In genomic region chr12:6552140-6552551, GRCh38 we compare ENCODE assay signal across 9 cellular contexts. TPM values are rescaled to one million over a fixed set of nuclear protein-coding genes. Genes with fewer than 3 reads are reported as not detected.
DNase-seq lines count a peak whose midpoint lies in the region; ATAC-seq and TF ChIP-seq lines count a peak whose summit lies in the region.
"Had no signal": no experiment of that assay in that cellular context is flagged by ENCODE, and none has a peak within 500 bp of the region (broad histone marks: within the 10 kb centered on the region; RNA-seq: fewer than 3 reads in every experiment).

No MANE protein-coding gene starts in this region.

- peak overlapping the region; percentile 3 for H3K27ac Mint-ChIP-seq in activated T-cell treated with anti-CD3 and anti-CD28 coated beads, Interleukin-2, amount 50 U/mL, for 72 hours

- H3K27ac ChIP-seq in colonic mucosa (peak overlapping the region; percentile 49), mesenchymal stem cell (ENCODE audit: low read length, poor library complexity, severe bottlenecking) (peak overlapping the region; percentile 74), uterus (peak overlapping the region; percentile 87 to 93)

- H3K79me1 ChIP-seq in mesenchymal stem cell (replicated peaks; ENCODE audit: low read length, poor library complexity, severe bottlenecking), result peaks cover 16% of the 10 kb centered on the region

- peaks cover 55% of the 10 kb centered on the region for H3K4me1 Mint-ChIP-seq in activated T-cell treated with anti-CD3 and anti-CD28 coated beads, Interleukin-2, amount 50 U/mL, for 72 hours (ENCODE audit: low read depth)

- TF ChIP-seq POLR2A in uterus (IDR thresholded peaks at IDR 0.05), result no peak

- peak overlapping the region in 1 of 2 experiments; percentile 56 for H3K14ac ChIP-seq in mesenchymal stem cell (ENCODE audit: low read length in 2 of 2)

- peak overlapping the region; percentile 0 for H3K4me2 ChIP-seq in mesenchymal stem cell (ENCODE audit: low read length, poor library complexity, severe bottlenecking)

- H2BK120ac ChIP-seq in mesenchymal stem cell (ENCODE audit: low read depth, low read length), result peak overlapping the region; percentile 66

- peak overlapping the region; percentile 82 to 93 for H2BK12ac ChIP-seq in mesenchymal stem cell (ENCODE audit: low read length in 2 of 2)

- 14% methylated on average over 4 of the region's 4 CpGs for WGBS in mesenchymal stem cell

- TF ChIP-seq CTCF in colonic mucosa (IDR thresholded peaks at IDR 0.05), result no peak
- no peak for TF ChIP-seq CTCF in uterus (IDR thresholded peaks at IDR 0.05)
- TF ChIP-seq CTCF in GM13977 (IDR thresholded peaks at IDR 0.05; ENCODE audit: extremely low read depth, insufficient read depth, missing control alignments), result no peak

- ATAC-seq in activated T-cell treated with anti-CD3 and anti-CD28 coated beads, Interleukin-2, amount 50 U/mL, for 72 hours (replicated peaks in 1 of 2), result no peak

- no peak for DNase-seq in activated T-cell treated with anti-CD3 and anti-CD28 coated beads, Interleukin-2, amount 50 U/mL, for 72 hours
- no peak for DNase-seq in activated T-cell treated with anti-CD3 and anti-CD28 coated beads, Interleukin-2, amount 50 U/mL, for 1 hour
- DNase-seq in colonic mucosa (no peak), mesenchymal stem cell (peak; percentile 51), uterus (peak; percentile 62 to 65), GM13977 (ENCODE audit: low spot score) (no peak), DMS114 treated with DMSO at 0.1 percent for 48 hours (lab: John Stamatoyannopoulos, UW; ENCODE audit: unreplicated experiment) (no peak), NCI-H2171 (lab: John Stamatoyannopoulos, UW) (no peak)
- DNase-seq: effector CD4-positive, alpha-beta T cell had no signal

- intact Hi-C loops in colonic mucosa (cut with DNase I), result no loop called here
- intact Hi-C loops in uterus (cut with DNase I; ENCODE audit: low total_unique reads), result no loop called here

- no peaks in the 10 kb centered on the region for H3K27me3 Mint-ChIP-seq in activated T-cell treated with anti-CD3 and anti-CD28 coated beads, Interleukin-2, amount 50 U/mL, for 72 hours (ENCODE audit: low read depth)

- H3K9me3 ChIP-seq in colonic mucosa (no peaks in the 10 kb centered on the region), mesenchymal stem cell (ENCODE audit: control insufficient read depth, low read length) (no peaks in the 10 kb centered on the region), uterus (no peaks in the 10 kb centered on the region)

- H3K27me3 ChIP-seq in colonic mucosa (no peaks in the 10 kb centered on the region), mesenchymal stem cell (ENCODE audit: control insufficient read depth in 1 of 2, insufficient read depth in 1 of 2, low read length in 2 of 2) (no peaks in the 10 kb centered on the region), uterus (no peaks in the 10 kb centered on the region)

- peak overlapping the region; percentile 48 to 62 for H3K9ac ChIP-seq in colonic mucosa (ENCODE audit: low read depth in 2 of 2, low read length in 2 of 2)
- H3K9ac ChIP-seq in mesenchymal stem cell (ENCODE audit: low read length), result peak overlapping the region; percentile 98

- H3K9me3 Mint-ChIP-seq in activated T-cell treated with anti-CD3 and anti-CD28 coated beads, Interleukin-2, amount 50 U/mL, for 72 hours, result no peaks in the 10 kb centered on the region

- no peak overlapping the region for H3K4me3 Mint-ChIP-seq in activated T-cell treated with anti-CD3 and anti-CD28 coated beads, Interleukin-2, amount 50 U/mL, for 72 hours

- no peak overlapping the region for H2BK5ac ChIP-seq in mesenchymal stem cell (ENCODE audit: low read depth, low read length, poor library complexity, severe bottlenecking)

- peak overlapping the region; percentile 56 to 57 for H3K4ac ChIP-seq in mesenchymal stem cell (ENCODE audit: low read depth in 1 of 2, low read length in 2 of 2)

- H3K4me1 ChIP-seq in colonic mucosa (peaks cover 5% of the 10 kb centered on the region), mesenchymal stem cell (ENCODE audit: control insufficient read depth, insufficient read depth, low read depth, low read length) (peaks cover 62% of the 10 kb centered on the region), uterus (peaks cover 24 to 54% of the 10 kb centered on the region in 2 donors)

- H2AK5ac ChIP-seq in mesenchymal stem cell (ENCODE audit: low read length, severe bottlenecking), result peak overlapping the region; percentile 86

- H2AFZ ChIP-seq in mesenchymal stem cell (ENCODE audit: low read depth, low read length), result no peak overlapping the region

- H3K18ac ChIP-seq in mesenchymal stem cell (ENCODE audit: low read depth in 1 of 2, low read length in 2 of 2), result peak overlapping the region; percentile 81 to 90

- H3K4me3 ChIP-seq in colonic mucosa (no peak overlapping the region), mesenchymal stem cell (ENCODE audit: insufficient read depth in 1 of 2, low read depth in 1 of 2, low read length in 2 of 2) (peak overlapping the region in 1 of 2 experiments; percentile 98), uterus (no peak overlapping the region)

- H2BK15ac ChIP-seq in mesenchymal stem cell (ENCODE audit: low read depth, poor library complexity, severe bottlenecking), result peak overlapping the region; percentile 37

- H4K8ac ChIP-seq in mesenchymal stem cell (ENCODE audit: low read length), result peak overlapping the region; percentile 88

- H3K23ac ChIP-seq in mesenchymal stem cell (ENCODE audit: low read length in 2 of 2), result no peak overlapping the region

- H3K36me3 ChIP-seq in colonic mucosa (no peaks in the 10 kb centered on the region), mesenchymal stem cell (ENCODE audit: control insufficient read depth in 1 of 2, insufficient read depth in 2 of 2, low read depth in 1 of 2, low read length in 2 of 2) (peaks cover 32 to 37% of the 10 kb centered on the region in 2 experiments), uterus (no peaks in the 10 kb centered on the region)

- peaks cover 0 to 16% of the 10 kb centered on the region in 2 donors for H3K36me3 Mint-ChIP-seq in activated T-cell treated with anti-CD3 and anti-CD28 coated beads, Interleukin-2, amount 50 U/mL, for 72 hours (ENCODE audit: insufficient read depth in 2 of 2)

- in situ Hi-C loops in GM13977 (cut with MboI; ENCODE audit: low pct_unique_long_range_greater_than_20kb, low sequenced_read_pairs, unreplicated experiment), result no loop called here

- peak overlapping the region; percentile 92 for H4K91ac ChIP-seq in mesenchymal stem cell (ENCODE audit: low read length)

RNA-seq across cellular contexts. Expression of gene IFFO1, which starts 3.7 kb away (rescaled TPM):
- total RNA-seq in activated T-cell treated with anti-CD3 and anti-CD28 coated beads, Interleukin-2, amount 50 U/mL, for 72 hours, result 10 to 100 TPM; 14.2 to 17.0 TPM
- total RNA-seq in colonic mucosa (1 to 10 TPM; 2.5 to 4.1 TPM), uterus (10 to 100 TPM; 17.1 to 50.6 (median 32.8) TPM)
- polyA plus RNA-seq in mesenchymal stem cell (2013, experiment 1 of 2), result 26.1 TPM
- polyA plus RNA-seq in mesenchymal stem cell (2013, experiment 2 of 2), result 25.6 TPM

RNA-seq across cellular contexts. Expression of gene NOP2, which starts 15.9 kb away (rescaled TPM):
- total RNA-seq in activated T-cell treated with anti-CD3 and anti-CD28 coated beads, Interleukin-2, amount 50 U/mL, for 72 hours, result 10 to 100 TPM; 76.9 to 89.8 TPM
- total RNA-seq in colonic mucosa, result 10 to 100 TPM; 19.1 to 39.6 TPM
- 20.3 TPM for polyA plus RNA-seq in mesenchymal stem cell (2013, experiment 1 of 2)
- polyA plus RNA-seq in mesenchymal stem cell (2013, experiment 2 of 2), result 21.3 TPM
- total RNA-seq in uterus, result 10 to 100 TPM in 2 of 4 donors, 1 to 10 TPM in 2; 4.1 to 47.6 (median 10.1) TPM

RNA-seq across cellular contexts. Expression of gene GAPDH, which starts 17.8 kb away (rescaled TPM):
- total RNA-seq in activated T-cell treated with anti-CD3 and anti-CD28 coated beads, Interleukin-2, amount 50 U/mL, for 72 hours, result 1,000 to 10,000 TPM; 4,101 to 4,234 TPM
- total RNA-seq in colonic mucosa (1,000 to 10,000 TPM; 3,442 to 3,768 TPM), uterus (1,000 to 10,000 TPM in 2 of 4 donors, 100 to 1,000 TPM in 2; 962 to 1,122 (median 1,020) TPM)
- polyA plus RNA-seq in mesenchymal stem cell (2013, experiment 1 of 2), result 4,502 TPM
- 4,557 TPM for polyA plus RNA-seq in mesenchymal stem cell (2013, experiment 2 of 2)

RNA-seq across cellular contexts. Expression of gene CHD4, which starts 55.0 kb away (rescaled TPM):
- total RNA-seq in activated T-cell treated with anti-CD3 and anti-CD28 coated beads, Interleukin-2, amount 50 U/mL, for 72 hours, result 100 to 1,000 TPM; 292 to 299 TPM
- total RNA-seq in colonic mucosa (100 to 1,000 TPM; 153 to 199 TPM), uterus (100 to 1,000 TPM in 3 of 4 donors, 10 to 100 TPM in 1; 99.4 to 323 (median 247) TPM)
- 111 TPM for polyA plus RNA-seq in mesenchymal stem cell (2013, experiment 1 of 2)
- polyA plus RNA-seq in mesenchymal stem cell (2013, experiment 2 of 2), result 104 TPM

RNA-seq across cellular contexts. Expression of gene NCAPD2, which starts 58.2 kb away (rescaled TPM):
- total RNA-seq in activated T-cell treated with anti-CD3 and anti-CD28 coated beads, Interleukin-2, amount 50 U/mL, for 72 hours, result 100 to 1,000 TPM; 156 to 168 TPM
- total RNA-seq in colonic mucosa (10 to 100 TPM; 35.9 to 94.1 TPM), uterus (100 to 1,000 TPM in 1 of 4 donors, 10 to 100 TPM in 2, 1 to 10 TPM in 1; 2.8 to 145 (median 19.3) TPM)
- polyA plus RNA-seq in mesenchymal stem cell (2013, experiment 1 of 2), result 11.7 TPM
- 11.1 TPM for polyA plus RNA-seq in mesenchymal stem cell (2013, experiment 2 of 2)

Comparison
In these comparisons a context has a peak if more than half of its experiments do, and no peak if none do; other contexts are left out.
1. DNase-seq: peak in mesenchymal stem cell (single experiment) and uterus (2 of 2); none in activated T-cell treated with anti-CD3 and anti-CD28 coated beads, Interleukin-2, amount 50 U/mL, for 72 hours (0 of 2), activated T-cell treated with anti-CD3 and anti-CD28 coated beads, Interleukin-2, amount 50 U/mL, for 1 hour (single experiment), colonic mucosa (single experiment), GM13977 (single experiment), DMS114 treated with DMSO at 0.1 percent for 48 hours (single experiment) and NCI-H2171 (single experiment).
2. Peak in every context shown above with its lines, with median percentiles within 50 percentile points of each other: H3K27ac ChIP-seq.